In the genomic region with DNA sequence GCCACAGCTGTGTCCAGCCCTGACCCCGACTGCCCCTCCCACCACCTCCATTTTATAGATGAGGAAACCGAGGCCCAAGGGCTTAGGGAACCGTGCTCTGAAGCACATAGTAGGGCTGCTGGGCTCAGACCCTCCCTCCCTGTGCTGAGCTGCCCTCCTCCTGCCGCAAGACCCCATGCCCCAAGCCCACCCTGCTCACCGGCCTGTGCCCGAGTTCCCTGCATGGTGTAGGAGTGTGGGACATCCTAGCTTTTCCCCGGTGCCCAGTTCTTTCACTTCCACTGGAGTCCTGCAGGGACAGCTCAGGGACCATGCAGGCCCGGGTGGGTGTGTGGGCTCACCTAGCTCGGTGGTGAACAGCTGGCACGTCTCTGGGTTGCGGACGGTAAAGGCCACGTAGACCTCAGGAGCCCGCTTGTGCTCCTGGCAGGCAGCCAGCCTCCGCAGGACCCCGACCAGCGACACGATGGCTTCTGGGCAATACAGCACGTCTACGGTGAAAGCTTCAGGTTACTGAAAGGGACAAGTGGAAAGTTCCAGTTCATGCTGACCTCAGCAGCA, we compare ENCODE assay signal across 9 cellular contexts. TPM values are rescaled to one million over a fixed set of nuclear protein-coding genes. Genes with fewer than 3 reads are reported as not detected.
"Had no signal": no experiment of that assay in that cellular context is flagged by ENCODE, and none has a peak within 500 bp of the region (broad histone marks: within the 10 kb centered on the region; RNA-seq: fewer than 3 reads in every experiment).

No MANE protein-coding gene starts in this region.

RNA-seq across cellular contexts. Expression of gene FAM90A1, which starts 6.6 kb away (rescaled TPM):
- total RNA-seq: dermis blood vessel endothelial cell, endothelial cell of umbilical vein, fibroblast of villous mesenchyme, gastroesophageal sphincter, hepatocyte, left lobe of liver, liver, mammary epithelial cell, mononuclear cell had no signal
- polyA plus RNA-seq: hepatocyte, liver, mammary epithelial cell had no signal
